ENCODE assay signal across 4 cellular contexts in the genomic region with DNA sequence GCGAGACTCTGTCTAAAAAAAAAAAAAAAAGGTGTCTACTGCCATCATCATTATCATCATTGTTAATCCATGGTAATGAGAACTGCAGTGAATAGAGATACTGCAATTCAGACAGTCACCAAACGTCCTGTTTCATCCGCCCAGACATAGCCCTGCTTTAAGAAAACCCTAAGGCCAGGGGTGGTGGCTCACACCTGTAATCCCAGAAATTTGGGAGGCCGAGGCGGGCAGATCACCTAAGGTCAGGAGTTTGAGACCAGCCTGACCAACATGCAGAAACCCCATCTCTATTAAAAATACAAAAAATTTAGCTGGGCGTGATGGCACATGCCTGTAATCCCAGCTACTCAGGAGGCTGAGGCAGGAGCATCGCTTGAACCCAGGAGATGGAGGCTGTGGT. TPM values are rescaled to one million over a fixed set of nuclear protein-coding genes. Genes with fewer than 3 reads are reported as not detected.
"Had no signal": no experiment of that assay in that cellular context is flagged by ENCODE, and none has a peak within 500 bp of the region (broad histone marks: within the 10 kb centered on the region; RNA-seq: fewer than 3 reads in every experiment).

No MANE protein-coding gene starts in this region.

RNA-seq across cellular contexts. Expression of gene TEKT5, which starts 15.3 kb away (rescaled TPM):
- total RNA-seq: GM23248, H1, H4, HFFc6 had no signal
